ENCODE assay signal across 12 cellular contexts in genomic region chr16:2038359-2039285, GRCh38. TPM values are rescaled to one million over a fixed set of nuclear protein-coding genes. Genes with fewer than 3 reads are reported as not detected.
A peak's percentile ranks its signal among the peaks of the same experiment; 100 is the strongest.
DNase-seq lines count a peak whose midpoint lies in the region; ATAC-seq and TF ChIP-seq lines count a peak whose summit lies in the region.
"Had no signal": no experiment of that assay in that cellular context is flagged by ENCODE, and none has a peak within 500 bp of the region (broad histone marks: within the 10 kb centered on the region; RNA-seq: fewer than 3 reads in every experiment).

No MANE protein-coding gene starts in this region.

- no peak overlapping the region for H3K4me3 Mint-ChIP-seq in MCF 10A (ENCODE audit: unreplicated experiment)
- H3K4me3 Mint-ChIP-seq in T-helper 2 cell treated with Interferon-gamma antibody and Interleukin-4, amounts not matched to agents 5 μg/mL and 100 μg/mL, for 36 hours, result no peak overlapping the region
- H3K4me3 Mint-ChIP-seq: activated CD8-positive, alpha-beta T cell treated with anti-CD3 and anti-CD28 coated beads for 36 hours; activated naive CD8-positive, alpha-beta T cell had no signal

- WGBS in ovary, 3 donors, result 14 to 28% (median 23%) methylated on average over 28 to 41 of the region's 41 CpGs

- TF ChIP-seq POLR2A in breast epithelium (IDR thresholded peaks at IDR 0.05), result no peak
- TF ChIP-seq POLR2A in ovary (IDR thresholded peaks at IDR 0.05), result no peak

- intact Hi-C loops in breast epithelium (cut with DNase I; ENCODE audit: low total_unique reads), result no loop called here
- intact Hi-C loops in MCF 10A (cut with micrococcal nuclease), result no loop called here
- intact Hi-C loops in Right ventricle myocardium superior (cut with DNase I), result no loop called here
- intact Hi-C loops in ovary (cut with DNase I), result no loop called here

- H3K9me3 Mint-ChIP-seq in MCF 10A (ENCODE audit: unreplicated experiment), result no peaks in the 10 kb centered on the region
- H3K9me3 Mint-ChIP-seq in T-helper 2 cell treated with Interferon-gamma antibody and Interleukin-4, amounts not matched to agents 5 μg/mL and 100 μg/mL, for 36 hours, result no peaks in the 10 kb centered on the region
- H3K9me3 Mint-ChIP-seq: activated CD8-positive, alpha-beta T cell treated with anti-CD3 and anti-CD28 coated beads for 36 hours had no signal

- DNase-seq in breast epithelium (ENCODE audit: low spot score in 2 of 2) (no peak), MCF 10A (ENCODE audit: unreplicated experiment) (no peak), Right ventricle myocardium superior (peak; percentile 71), ovary (peak; percentile 76 to 88 (median 86)), amniotic stem cell (lab: John Stamatoyannopoulos, UW) (no peak)
- DNase-seq in activated T-cell treated with anti-CD3 and anti-CD28 coated beads, Interleukin-2, amount 50 U/mL, for 48 hours, result no peak
- DNase-seq in T-helper 2 cell treated with Interferon-gamma antibody and Interleukin-4, amounts not matched to agents 5 μg/mL and 100 μg/mL, for 36 hours (ENCODE audit: low spot score), result no peak
- DNase-seq: activated CD8-positive, alpha-beta T cell treated with anti-CD3 and anti-CD28 coated beads for 36 hours had no signal

- POLR2A ChIA-PET in MCF 10A (lab: Yijun Ruan, JAX), result interaction anchor here (0.6 to 1.0 kb wide), 3 partner anchors 46 to 117 kb away, joined by 3 to 4 read pairs (median 3); partner anchors contain the start of gene TRAF7

- no peak overlapping the region for H3K27ac Mint-ChIP-seq in MCF 10A (ENCODE audit: low read depth, unreplicated experiment)
- H3K27ac Mint-ChIP-seq in T-helper 2 cell treated with Interferon-gamma antibody and Interleukin-4, amounts not matched to agents 5 μg/mL and 100 μg/mL, for 36 hours, result no peak overlapping the region
- H3K27ac Mint-ChIP-seq: activated CD8-positive, alpha-beta T cell treated with anti-CD3 and anti-CD28 coated beads for 36 hours; activated naive CD8-positive, alpha-beta T cell had no signal

- H3K36me3 ChIP-seq in breast epithelium (no peaks in the 10 kb centered on the region), ovary (no peaks in the 10 kb centered on the region)
- H3K36me3 ChIP-seq: neutrophil had no signal

- TF ChIP-seq CTCF in breast epithelium (IDR thresholded peaks at IDR 0.05) (no peak), MCF 10A (IDR thresholded peaks at IDR 0.05; ENCODE audit: unreplicated experiment) (no peak), ovary (IDR thresholded peaks at IDR 0.05) (no peak)

- no peaks in the 10 kb centered on the region for H3K9me3 ChIP-seq in breast epithelium
- H3K9me3 ChIP-seq in ovary, result no peaks in the 10 kb centered on the region
- H3K9me3 ChIP-seq: HAP-1, neutrophil had no signal

- ATAC-seq in Right ventricle myocardium superior (ENCODE audit: poor library complexity) (peak; percentile 3), HG02981 (IDR thresholded peaks at IDR 0.05; ENCODE audit: unreplicated experiment) (no peak)
- ATAC-seq: activated CD8-positive, alpha-beta T cell treated with anti-CD3 and anti-CD28 coated beads for 36 hours had no signal

- H3K27me3 ChIP-seq in breast epithelium (no peaks in the 10 kb centered on the region), ovary (no peaks in the 10 kb centered on the region)

- no peaks in the 10 kb centered on the region for H3K27me3 Mint-ChIP-seq in MCF 10A (ENCODE audit: insufficient read depth, unreplicated experiment)
- H3K27me3 Mint-ChIP-seq in T-helper 2 cell treated with Interferon-gamma antibody and Interleukin-4, amounts not matched to agents 5 μg/mL and 100 μg/mL, for 36 hours (ENCODE audit: low read depth), result no peaks in the 10 kb centered on the region
- H3K27me3 Mint-ChIP-seq: activated CD8-positive, alpha-beta T cell treated with anti-CD3 and anti-CD28 coated beads for 36 hours; activated naive CD8-positive, alpha-beta T cell had no signal

- CTCF ChIA-PET in MCF 10A (lab: Yijun Ruan, JAX), result interaction anchor here (0.6 to 0.9 kb wide), 2 partner anchors 102 to 221 kb away, joined by 3 read pairs; no protein-coding TSS in a partner anchor

- H3K4me3 ChIP-seq in breast epithelium (peak overlapping the region in 1 of 3 donors; percentile 52), ovary (peak overlapping the region; percentile 2)
- H3K4me3 ChIP-seq: HAP-1 had no signal

- H3K36me3 Mint-ChIP-seq in MCF 10A (ENCODE audit: insufficient read depth, unreplicated experiment), result no peaks in the 10 kb centered on the region
- H3K36me3 Mint-ChIP-seq in T-helper 2 cell treated with Interferon-gamma antibody and Interleukin-4, amounts not matched to agents 5 μg/mL and 100 μg/mL, for 36 hours (ENCODE audit: low read depth), result no peaks in the 10 kb centered on the region
- H3K36me3 Mint-ChIP-seq: activated naive CD8-positive, alpha-beta T cell had no signal

- no TSS peak for BruUV-seq in MCF 10A (replicated peaks; lab: Mats Ljungman, UMichigan)

- H3K4me1 Mint-ChIP-seq in MCF 10A (ENCODE audit: insufficient read depth, unreplicated experiment), result peaks cover 6% of the 10 kb centered on the region
- no peaks in the 10 kb centered on the region for H3K4me1 Mint-ChIP-seq in T-helper 2 cell treated with Interferon-gamma antibody and Interleukin-4, amounts not matched to agents 5 μg/mL and 100 μg/mL, for 36 hours (ENCODE audit: low read depth)

- peak overlapping the region; percentile 92 to 93 for H3K27ac ChIP-seq in breast epithelium
- H3K27ac ChIP-seq in ovary, result peak overlapping the region; percentile 89 to 92
- H3K27ac ChIP-seq: neutrophil had no signal

- H3K4me1 ChIP-seq in breast epithelium, result peaks cover 25 to 36% of the 10 kb centered on the region in 2 donors
- H3K4me1 ChIP-seq in ovary (ENCODE audit: insufficient read depth), result peaks cover 67% of the 10 kb centered on the region
- H3K4me1 ChIP-seq: HAP-1 had no signal

- TF ChIP-seq EP300 in ovary (IDR thresholded peaks at IDR 0.05), result no peak

RNA-seq across cellular contexts. Expression of gene NTHL1, which starts 9.0 kb away (rescaled TPM):
- total RNA-seq in breast epithelium (10 to 100 TPM; 10.6 to 27.9 (median 16.1) TPM), MCF 10A (2022) (16.4 and 17.7 TPM in 2 replicates), Right ventricle myocardium superior (26.2 TPM), ovary (10 to 100 TPM; 17.1 to 38.1 (median 23.9) TPM)
- polyA plus RNA-seq in ovary, result 10 to 100 TPM in 1 of 2 donors, 1 to 10 TPM in 1; 1.9 to 27.3 TPM

RNA-seq across cellular contexts. Expression of gene TSC2, which starts 9.2 kb away (rescaled TPM):
- total RNA-seq in breast epithelium, result 10 to 100 TPM; 41.6 to 52.4 (median 48.9) TPM
- total RNA-seq in MCF 10A (2022), result 99.8 and 136 TPM in 2 replicates
- 67.8 TPM for total RNA-seq in Right ventricle myocardium superior
- 100 to 1,000 TPM in 4 of 7 donors, 10 to 100 TPM in 3; 47.0 to 150 (median 131) TPM for total RNA-seq in ovary
- polyA plus RNA-seq in ovary, result 10 to 100 TPM; 51.7 to 72.1 TPM

RNA-seq across cellular contexts. Expression of gene NHERF2, which starts 11.9 kb away (rescaled TPM):
- 10 to 100 TPM; 31.5 to 58.3 (median 38.9) TPM for total RNA-seq in breast epithelium
- total RNA-seq in MCF 10A (2022), result 8.5 and 14.5 TPM in 2 replicates
- total RNA-seq in Right ventricle myocardium superior, result 258 TPM
- total RNA-seq in ovary, result 100 to 1,000 TPM in 1 of 7 donors, 10 to 100 TPM in 6; 25.0 to 118 (median 78.7) TPM
- polyA plus RNA-seq in ovary, result 100 to 1,000 TPM in 1 of 2 donors, 1 to 10 TPM in 1; 6.3 to 101 TPM

RNA-seq across cellular contexts. Expression of gene NPW, which starts 19.0 kb away (rescaled TPM):
- not detected for total RNA-seq in breast epithelium
- total RNA-seq in MCF 10A (2022), result 4.9 and 7.7 TPM in 2 replicates
- total RNA-seq in Right ventricle myocardium superior, result not detected
- 1 to 10 TPM in 1 of 7 donors, under 1 TPM in 2, not detected in 4; 0.46 to 1.1 (median 0.78) TPM for total RNA-seq in ovary
- polyA plus RNA-seq in ovary, result under 1 TPM in 1 of 2 donors, not detected in 1; 0.17 TPM

RNA-seq across cellular contexts. Expression of gene ZNF598, which starts 29.0 kb away (rescaled TPM):
- total RNA-seq in breast epithelium, result 10 to 100 TPM; 16.0 to 25.2 (median 22.2) TPM
- total RNA-seq in MCF 10A (2022), result 177 and 252 TPM in 2 replicates
- 17.2 TPM for total RNA-seq in Right ventricle myocardium superior
- 10 to 100 TPM; 25.8 to 44.5 (median 30.3) TPM for total RNA-seq in ovary
- 10 to 100 TPM in 1 of 2 donors, under 1 TPM in 1; 0.95 to 26.7 TPM for polyA plus RNA-seq in ovary

Comparison
In these comparisons a context has a peak if more than half of its experiments do, and no peak if none do; other contexts are left out.
1. DNase-seq: peak in Right ventricle myocardium superior (single experiment) and ovary (5 of 5); none in breast epithelium (0 of 2), MCF 10A (single experiment), activated T-cell treated with anti-CD3 and anti-CD28 coated beads, Interleukin-2, amount 50 U/mL, for 48 hours (0 of 2), amniotic stem cell (single experiment) and T-helper 2 cell treated with Interferon-gamma antibody and Interleukin-4, amounts not matched to agents 5 μg/mL and 100 μg/mL, for 36 hours (single experiment).